ENCODE assay signal across 2 cellular contexts in the genomic region with DNA sequence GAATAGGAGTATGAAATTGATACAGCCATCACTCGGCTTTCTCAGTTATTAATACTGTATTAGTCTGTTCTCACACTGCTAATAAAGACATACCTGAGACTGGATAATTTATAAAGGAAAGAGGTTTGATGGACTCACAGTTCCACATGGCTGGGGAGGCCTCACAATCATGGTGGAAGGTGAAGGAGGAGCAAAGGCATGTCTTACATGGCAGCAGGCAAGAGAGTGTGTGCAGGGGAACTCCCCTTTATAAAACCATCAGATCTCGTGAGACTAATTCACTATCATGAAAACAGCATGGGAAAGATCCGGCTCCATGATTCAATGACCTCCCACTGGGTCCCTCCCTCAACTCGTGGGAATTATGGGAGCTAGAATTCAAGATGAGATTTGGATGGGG. TPM values are rescaled to one million over a fixed set of nuclear protein-coding genes. Genes with fewer than 3 reads are reported as not detected.
DNase-seq lines count a peak whose midpoint lies in the region; ATAC-seq, FAIRE-seq and TF ChIP-seq lines count a peak whose summit lies in the region.
"Not testable (repeated sequence)": the region's sequence is repeated elsewhere in the genome, so short reads cannot be mapped to it uniquely, and the experiment has no call there.

No MANE protein-coding gene starts in this region.

- POLR2A ChIA-PET in K562 (lab: Yijun Ruan, JAX); HepG2 (lab: Yijun Ruan, JAX): not testable (repeated sequence)

- in situ Hi-C loops in K562 (cut with MboI); HepG2 (cut with HindIII; ENCODE audit: extremely low pct_ligation_motif_present, low pct_unique_long_range_greater_than_20kb): not testable (repeated sequence)

- H4K20me1 ChIP-seq in K562 (replicated peaks; ENCODE audit: control insufficient read depth, insufficient read depth, low read length); HepG2 (ENCODE audit: insufficient read depth, low read length): not testable (repeated sequence)

- H3K79me2 ChIP-seq in K562 (ENCODE audit: control insufficient read depth, insufficient read depth, low read length); HepG2 (ENCODE audit: insufficient read depth, low read length): not testable (repeated sequence)

- H2AFZ ChIP-seq in K562 (ENCODE audit: low read depth, low read length); HepG2 (ENCODE audit: low read length): not testable (repeated sequence)

- H3K9me1 ChIP-seq in K562 (ENCODE audit: control insufficient read depth, insufficient read depth, low read length): not testable (repeated sequence)

- ATAC-seq in K562, HepG2: not testable (repeated sequence)

- TF ChIP-seq CTCF in K562 (IDR thresholded peaks at IDR 0.05 in 2 of 3, conservative IDR thresholded peaks at IDR 0.05 in 1 of 3; ENCODE audit: insufficient read depth in 2 of 3, low read depth in 1 of 3, low read length in 3 of 3); HepG2 (CRISPR knock-in tag; IDR thresholded peaks at IDR 0.05): not testable (repeated sequence)

- not testable (repeated sequence) for H3K9ac ChIP-seq in K562 (ENCODE audit: insufficient read depth in 1 of 2, low read depth in 2 of 2, low read length in 2 of 2); HepG2 (ENCODE audit: insufficient read depth, low read depth, low read length)

- not testable (repeated sequence) for BruUV-seq in K562 (replicated peaks; lab: Mats Ljungman, UMichigan); HepG2 (replicated peaks; lab: Mats Ljungman, UMichigan)

- not testable (repeated sequence) for TF ChIP-seq RAD21 in K562 (CRISPR knock-in tag; conservative IDR thresholded peaks at IDR 0.05 in 1 of 2, IDR thresholded peaks at IDR 0.05 in 1 of 2); HepG2 (CRISPR knock-in tag; IDR thresholded peaks at IDR 0.05)

- H3K4me3 ChIP-seq in K562; HepG2 (replicated peaks in 1 of 3; ENCODE audit: insufficient read depth in 1 of 3, low read depth in 2 of 3, low read length in 3 of 3): not testable (repeated sequence)

- H3K27me3 ChIP-seq in K562 (ENCODE audit: control insufficient read depth in 2 of 2, insufficient read depth in 2 of 2, low read length in 2 of 2); HepG2 (ENCODE audit: control insufficient read depth in 1 of 2, insufficient read depth in 2 of 2, low read length in 2 of 2): not testable (repeated sequence)

- H3K4me2 ChIP-seq in K562 (ENCODE audit: insufficient read depth, low read length); HepG2 (ENCODE audit: low read depth, low read length): not testable (repeated sequence)

- H3K4me1 ChIP-seq in K562 (replicated peaks in 1 of 2; ENCODE audit: control insufficient read depth in 2 of 2, insufficient read depth in 2 of 2, low read length in 2 of 2); HepG2 (ENCODE audit: insufficient read depth, low read length): not testable (repeated sequence)

- 48% methylated on average over 4 of the region's 4 CpGs for WGBS in K562 (ENCODE audit: insufficient coverage, low coverage, missing lambda C conversion rate)
- 100% methylated on average over 4 of the region's 4 CpGs for WGBS in HepG2 (ENCODE audit: low lambda C conversion rate)

- not testable (repeated sequence) for H3K9me3 ChIP-seq in K562 (replicated peaks; ENCODE audit: control insufficient read depth, insufficient read depth, low read depth, low read length); HepG2 (ENCODE audit: low read length)

- TF ChIP-seq EP300 in K562 (IDR thresholded peaks at IDR 0.05; ENCODE audit: low read length); HepG2 (IDR thresholded peaks at IDR 0.05; ENCODE audit: low read depth in 2 of 2, low read length in 2 of 2); HepG2 (CRISPR knock-in tag; IDR thresholded peaks at IDR 0.05; ENCODE audit: borderline replicate concordance): not testable (repeated sequence)

- not testable (repeated sequence) for TF ChIP-seq POLR2A in K562 (conservative IDR thresholded peaks at IDR 0.05); HepG2 (IDR thresholded peaks at IDR 0.05; ENCODE audit: insufficient read depth in 1 of 2, low read depth in 2 of 2, low read length in 2 of 2)

- not testable (repeated sequence) for H3K27ac ChIP-seq in K562 (ENCODE audit: extremely low read depth, low read depth, low read length); HepG2 (ENCODE audit: extremely low read length, insufficient read depth, low read length)

- H3K36me3 ChIP-seq in K562 (ENCODE audit: control insufficient read depth, insufficient read depth, low read length); HepG2 (replicated peaks in 1 of 2; ENCODE audit: control insufficient read depth in 1 of 2, insufficient read depth in 2 of 2, low read length in 2 of 2): not testable (repeated sequence)

- FAIRE-seq in K562 (lab: Jason Lieb, UNC); HepG2 (lab: Jason Lieb, UNC): not testable (repeated sequence)

- not testable (repeated sequence) for DNase-seq in K562 (ENCODE audit: extremely low read depth in 1 of 4, low spot score in 3 of 4); HepG2 (ENCODE audit: low spot score)

- CTCF ChIA-PET in K562 (lab: Yijun Ruan, JAX; ENCODE audit: low intra/inter-chr PET ratio); HepG2 (lab: Yijun Ruan, JAX; ENCODE audit: low intra/inter-chr PET ratio, low total read pairs): not testable (repeated sequence)

- intact Hi-C loops in K562 (cut with micrococcal nuclease): loop anchor here (10.0 kb wide), 1 partner anchor 305 kb away; no protein-coding TSS in a partner anchor
- intact Hi-C loops in HepG2 (cut with micrococcal nuclease; ENCODE audit: unreplicated experiment): not testable (repeated sequence)

TF ChIP-seq in K562, 482 proteins besides CTCF, POLR2A, EP300 and RAD21:
- peak; percentile 89 for TF ChIP-seq ZNF431 (CRISPR knock-in tag; IDR thresholded peaks at IDR 0.05)
TF ChIP-seq in K562: peak in this region for 1; not testable (repeated sequence) for 481.

TF ChIP-seq in HepG2, 621 proteins besides CTCF, POLR2A, EP300 and RAD21:
- 0 out of 2 replicates have a peak, but pooled peaks have one; percentile 55 for TF ChIP-seq ZNF431 (CRISPR knock-in tag; IDR thresholded peaks at IDR 0.05; ENCODE audit: borderline replicate concordance, low read depth)

RNA-seq across cellular contexts. Expression of a gene that starts 25.2 kb away (rescaled TPM):
- total RNA-seq in K562 (2011; cell fraction: chromatin; rRNA removed; ENCODE audit: low replicate concordance): 2.6 and 7.4 TPM in 2 replicates
- total RNA-seq in K562 (2011; cell fraction: nucleolus; rRNA removed): 1.0 and 1.2 TPM in 2 replicates
- total RNA-seq in K562 (2011; cell fraction: nucleoplasm; rRNA removed): 2.6 and 3.5 TPM in 2 replicates
- total RNA-seq in K562 (2014; rRNA removed) (3.4 and 3.7 TPM in 2 replicates), K562 (2014; rRNA removed; fragmentation: Illumina TruSeq; extraction: Trizol) (7.5 and 9.0 TPM in 2 replicates), K562 (2015; rRNA removed; fragmentation: Illumina TruSeq; extraction: Trizol) (6.0 and 6.8 TPM in 2 replicates), K562 (2021) (7.3 and 7.6 TPM in 2 replicates), HepG2 (2016; rRNA removed; fragmentation: Illumina TruSeq; extraction: Trizol) (16.7 and 23.6 TPM in 2 replicates)
- polyA plus RNA-seq in K562 (2011; rRNA removed) (2.9 and 4.0 TPM in 2 replicates), K562 (2014; fragmentation: Illumina TruSeq; extraction: Trizol) (5.9 and 6.3 TPM in 2 replicates), K562 (2014; fragmentation: Nextera tagmentation; extraction: Ambion mirVana) (1 to 10 TPM; 1.4 TPM), K562 (2014; rRNA removed) (3.4 and 3.6 TPM in 2 replicates), HepG2 (2011; rRNA removed) (8.4 and 8.5 TPM in 2 replicates)
- polyA plus RNA-seq in K562 (2011; cell fraction: cytosol; rRNA removed): 0.78 and 2.3 TPM in 2 replicates
- 2.1 and 3.6 TPM in 2 replicates for polyA plus RNA-seq in K562 (2011; cell fraction: nucleus; rRNA removed)
- polyA plus RNA-seq in K562 (2012): 3.2 and 4.5 TPM in 2 replicates
- 5.3 and 9.2 TPM in 2 replicates for polyA minus RNA-seq in K562 (2011; rRNA and poly(A)+ RNA removed)
- polyA minus RNA-seq in K562 (2011; cell fraction: cytosol; rRNA and poly(A)+ RNA removed): 2.2 and 2.8 TPM in 2 replicates
- 0.94 and 2.8 TPM in 2 replicates for polyA minus RNA-seq in K562 (2011; cell fraction: nucleus; rRNA and poly(A)+ RNA removed)
- 13.1 and 14.5 TPM in 2 replicates for total RNA-seq in HepG2 (2016; cell fraction: cytosol; rRNA removed; fragmentation: Illumina TruSeq; extraction: Trizol; ENCODE audit: low read depth)
- 17.2 and 21.5 TPM in 2 replicates for total RNA-seq in HepG2 (2016; cell fraction: insoluble cytoplasmic fraction; rRNA removed; fragmentation: Illumina TruSeq; extraction: Trizol)
- 24.9 and 31.5 TPM in 2 replicates for total RNA-seq in HepG2 (2016; cell fraction: membrane; rRNA removed; fragmentation: Illumina TruSeq; extraction: Trizol)
- total RNA-seq in HepG2 (2016; cell fraction: nucleus; rRNA removed; fragmentation: Illumina TruSeq; extraction: Trizol): 10.9 and 11.2 TPM in 2 replicates
- polyA plus RNA-seq in HepG2 (2011; cell fraction: cytosol; rRNA removed): 4.6 and 7.2 TPM in 2 replicates
- 7.4 TPM in 2 replicates for polyA plus RNA-seq in HepG2 (2011; cell fraction: nucleus; rRNA removed)
- 6.3 and 6.9 TPM in 2 replicates for polyA plus RNA-seq in HepG2 (2012)
- polyA plus RNA-seq in HepG2 (2016; cell fraction: cytosol; fragmentation: Illumina TruSeq; extraction: Trizol; ENCODE audit: low read depth): 9.1 and 9.5 TPM in 2 replicates
- 13.1 and 17.4 TPM in 2 replicates for polyA plus RNA-seq in HepG2 (2016; cell fraction: insoluble cytoplasmic fraction; fragmentation: Illumina TruSeq; extraction: Trizol; ENCODE audit: low read depth)
- polyA plus RNA-seq in HepG2 (2016; cell fraction: membrane; fragmentation: Illumina TruSeq; extraction: Trizol; ENCODE audit: low read depth): 18.9 and 19.4 TPM in 2 replicates
- 11.1 and 12.7 TPM in 2 replicates for polyA plus RNA-seq in HepG2 (2016; cell fraction: nucleus; fragmentation: Illumina TruSeq; extraction: Trizol; ENCODE audit: insufficient read depth, low read depth)
- polyA minus RNA-seq in HepG2 (2011; rRNA and poly(A)+ RNA removed; ENCODE audit: low replicate concordance): 12.8 TPM in 1 of 2 replicates, not detected in the other
- 9.5 and 11.9 TPM in 2 replicates for polyA minus RNA-seq in HepG2 (2011; cell fraction: cytosol; rRNA and poly(A)+ RNA removed)
- 13.4 and 15.9 TPM in 2 replicates for polyA minus RNA-seq in HepG2 (2011; cell fraction: nucleus; rRNA and poly(A)+ RNA removed)
